In genomic region chr4:67581913-67582312, GRCh38 we compare ENCODE assay signal across 30 cellular contexts. TPM values are rescaled to one million over a fixed set of nuclear protein-coding genes. Genes with fewer than 3 reads are reported as not detected.
A peak's percentile ranks its signal among the peaks of the same experiment; 100 is the strongest.
DNase-seq lines count a peak whose midpoint lies in the region; ATAC-seq lines count a peak whose summit lies in the region.
"Had no signal": no experiment of that assay in that cellular context is flagged by ENCODE, and none has a peak within 500 bp of the region (broad histone marks: within the 10 kb centered on the region; RNA-seq: fewer than 3 reads in every experiment).

No MANE protein-coding gene starts in this region.

- peaks cover 26% of the 10 kb centered on the region for H3K4me1 Mint-ChIP-seq in activated CD4-positive, alpha-beta T cell treated with anti-CD3 and anti-CD28 coated beads, Interleukin-2, amount 10 ng/mL, durations not matched to agents 24 days and 14 days
- peaks cover 15 to 23% (median 18%) of the 10 kb centered on the region in 4 donors for H3K4me1 Mint-ChIP-seq in CD4-positive, alpha-beta memory T cell
- H3K4me1 Mint-ChIP-seq in T-helper 2 cell treated with Interferon-gamma antibody and Interleukin-4, amounts not matched to agents 5 μg/mL and 100 μg/mL, for 36 hours (ENCODE audit: low read depth), result peaks cover 37% of the 10 kb centered on the region
- peaks cover 40 to 57% (median 45%) of the 10 kb centered on the region in 3 donors for H3K4me1 Mint-ChIP-seq in naive B cell
- H3K4me1 Mint-ChIP-seq: neural progenitor cell had no signal

- H3K27me3 Mint-ChIP-seq in activated CD4-positive, alpha-beta T cell treated with anti-CD3 and anti-CD28 coated beads, Interleukin-2, amount 10 ng/mL, durations not matched to agents 24 days and 14 days, result no peaks in the 10 kb centered on the region
- H3K27me3 Mint-ChIP-seq in CD4-positive, alpha-beta memory T cell, result no peaks in the 10 kb centered on the region
- H3K27me3 Mint-ChIP-seq in T-helper 2 cell treated with Interferon-gamma antibody and Interleukin-4, amounts not matched to agents 5 μg/mL and 100 μg/mL, for 36 hours (ENCODE audit: low read depth), result no peaks in the 10 kb centered on the region
- no peaks in the 10 kb centered on the region for H3K27me3 Mint-ChIP-seq in naive B cell
- H3K27me3 Mint-ChIP-seq: stimulated activated naive CD8-positive, alpha-beta T cell treated with anti-CD3 and anti-CD28 coated beads, Interleukin-15, Interleukin-2, amounts not matched to agents 100 ng/mL and 50 ng/mL, for 24 hours had no signal

- H3K9me3 ChIP-seq in CD4-positive, alpha-beta memory T cell (ENCODE audit: control insufficient read depth in 1 of 2, low read length in 2 of 2), result no peaks in the 10 kb centered on the region
- H3K9me3 ChIP-seq: lower lobe of right lung, mucosa of descending colon, thoracic aorta had no signal

- peaks cover 53% of the 10 kb centered on the region for H3K36me3 Mint-ChIP-seq in activated CD4-positive, alpha-beta T cell treated with anti-CD3 and anti-CD28 coated beads, Interleukin-2, amount 10 ng/mL, durations not matched to agents 24 days and 14 days (ENCODE audit: low read depth)
- H3K36me3 Mint-ChIP-seq in CD4-positive, alpha-beta memory T cell, result peaks cover 0 to 2% of the 10 kb centered on the region in 2 donors
- H3K36me3 Mint-ChIP-seq in T-helper 2 cell treated with Interferon-gamma antibody and Interleukin-4, amounts not matched to agents 5 μg/mL and 100 μg/mL, for 36 hours (ENCODE audit: low read depth), result peaks cover 71% of the 10 kb centered on the region
- peaks cover 38 to 42% of the 10 kb centered on the region in 2 donors for H3K36me3 Mint-ChIP-seq in naive B cell
- H3K36me3 Mint-ChIP-seq: neural progenitor cell had no signal

- peak overlapping the region in 1 of 2 donors; percentile 36 for H3K4me3 ChIP-seq in CD4-positive, alpha-beta memory T cell (ENCODE audit: low read length in 2 of 2)
- H3K4me3 ChIP-seq: GM23248, lower lobe of right lung, mucosa of descending colon, neural progenitor cell, skin epidermis, thoracic aorta had no signal

- CTCF ChIA-PET in CD4-positive, alpha-beta memory T cell (lab: Charles Lee; ENCODE audit: partially characterized antibody), result no interaction called here

- ATAC-seq in naive B cell (ENCODE audit: low read depth in 2 of 2) (no peak), GM21717 (IDR thresholded peaks at IDR 0.05; ENCODE audit: unreplicated experiment) (no peak)
- ATAC-seq: lower lobe of right lung, mucosa of descending colon, Right ventricle myocardium inferior, SK-N-SH treated with all-trans-retinoic acid at 6 μM for 48 hours had no signal

- H3K27ac ChIP-seq in CD4-positive, alpha-beta memory T cell (ENCODE audit: low read depth, low read length), result no peak overlapping the region
- H3K27ac ChIP-seq: GM23248, lower lobe of right lung, neural progenitor cell, skin epidermis, thoracic aorta had no signal

- H3K4me1 ChIP-seq in CD4-positive, alpha-beta memory T cell (ENCODE audit: insufficient read depth, low read length), result peaks cover 22% of the 10 kb centered on the region
- H3K4me1 ChIP-seq: lower lobe of right lung, neural progenitor cell had no signal

- H3K27me3 ChIP-seq in CD4-positive, alpha-beta memory T cell (ENCODE audit: insufficient read depth, low read length), result no peaks in the 10 kb centered on the region
- H3K27me3 ChIP-seq: neural progenitor cell had no signal

- H3K9me3 Mint-ChIP-seq in activated CD4-positive, alpha-beta T cell treated with anti-CD3 and anti-CD28 coated beads, Interleukin-2, amount 10 ng/mL, durations not matched to agents 24 days and 14 days, result peaks cover 10% of the 10 kb centered on the region
- H3K9me3 Mint-ChIP-seq in CD4-positive, alpha-beta memory T cell, result no peaks in the 10 kb centered on the region
- H3K9me3 Mint-ChIP-seq in T-helper 2 cell treated with Interferon-gamma antibody and Interleukin-4, amounts not matched to agents 5 μg/mL and 100 μg/mL, for 36 hours, result no peaks in the 10 kb centered on the region
- no peaks in the 10 kb centered on the region for H3K9me3 Mint-ChIP-seq in naive B cell
- H3K9me3 Mint-ChIP-seq: neural progenitor cell; stimulated activated naive CD8-positive, alpha-beta T cell treated with anti-CD3 and anti-CD28 coated beads, Interleukin-15, Interleukin-2, amounts not matched to agents 100 ng/mL and 50 ng/mL, for 24 hours had no signal

- POLR2A ChIA-PET in CD4-positive, alpha-beta memory T cell (lab: Charles Lee; ENCODE audit: partially characterized antibody), result interaction anchor here (1.3 to 2.9 kb wide), 2 partner anchors 11 to 38 kb away, joined by 5 to 13 read pairs; partner anchors contain the start of gene CENPC

- H3K27ac Mint-ChIP-seq in activated CD4-positive, alpha-beta T cell treated with anti-CD3 and anti-CD28 coated beads, Interleukin-2, amount 10 ng/mL, durations not matched to agents 24 days and 14 days, result peak overlapping the region; percentile 93
- peak overlapping the region in 4 of 7 donors; percentile 11 to 77 (median 49) for H3K27ac Mint-ChIP-seq in CD4-positive, alpha-beta memory T cell
- peak overlapping the region; percentile 81 for H3K27ac Mint-ChIP-seq in T-helper 2 cell treated with Interferon-gamma antibody and Interleukin-4, amounts not matched to agents 5 μg/mL and 100 μg/mL, for 36 hours
- peak overlapping the region; percentile 89 to 98 (median 94) for H3K27ac Mint-ChIP-seq in naive B cell
- H3K27ac Mint-ChIP-seq: neural progenitor cell had no signal

- H3K36me3 ChIP-seq in CD4-positive, alpha-beta memory T cell (ENCODE audit: insufficient read depth, low read length), result no peaks in the 10 kb centered on the region
- H3K36me3 ChIP-seq: lower lobe of right lung, neural progenitor cell, thoracic aorta had no signal

- intact Hi-C loops in activated CD4-positive, alpha-beta T cell treated with anti-CD3 and anti-CD28 coated beads, Interleukin-2, amount 10 ng/mL, durations not matched to agents 24 days and 14 days (cut with micrococcal nuclease), result loop anchor here (1.0 to 5.0 kb wide), 8 partner anchors 9 to 665 kb away; partner anchors contain the start of genes STAP1, TMPRSS11B and UBA6
- intact Hi-C loops in CD4-positive, alpha-beta memory T cell (cut with micrococcal nuclease), result loop anchor here (2.0 kb wide), 1 partner anchor 37 kb away; the partner anchor contains the start of gene CENPC

- DNase-seq in activated CD4-positive, alpha-beta T cell treated with anti-CD3 and anti-CD28 coated beads, Interleukin-2, amount 10 ng/mL, durations not matched to agents 24 days and 14 days, result no peak
- DNase-seq in activated CD4-positive, alpha-beta T cell treated with anti-CD3 and anti-CD28 coated beads for 48 hours, result no peak
- peak in 3 of 5 donors; percentile 6 to 43 (median 16) for DNase-seq in CD4-positive, alpha-beta memory T cell
- no peak for DNase-seq in T-helper 2 cell treated with Interferon-gamma antibody and Interleukin-4, amounts not matched to agents 5 μg/mL and 100 μg/mL, for 36 hours (ENCODE audit: low spot score)
- DNase-seq in naive B cell, result no peak
- no peak for DNase-seq in DMS 273 treated with DMSO at 0.1 percent for 48 hours (lab: John Stamatoyannopoulos, UW)
- no peak for DNase-seq in NK-92 treated with Interleukin-12 subunit alpha and Interleukin-12 subunit beta, amount 100 ng/mL, for 24 hours (lab: John Stamatoyannopoulos, UW)
- DNase-seq: activated CD4-positive, alpha-beta T cell treated with anti-CD3 and anti-CD28 coated beads for 4 hours; activated effector memory CD4-positive, alpha-beta T cell treated with Interleukin-2 at 50 U/mL for 16 hours; caudate nucleus; cortex of kidney; DMS53; effector memory CD4-positive, alpha-beta T cell; GM23248; hippocampal formation; lower lobe of right lung; mucosa of descending colon; NCI-H1436 treated with DMSO at 0.1 percent for 48 hours; NCI-H2081 treated with DMSO at 0.1 percent for 48 hours; NCI-H226; NCI-H526 treated with DMSO at 0.1 percent for 48 hours had no signal

- H3K4me3 Mint-ChIP-seq in activated CD4-positive, alpha-beta T cell treated with anti-CD3 and anti-CD28 coated beads, Interleukin-2, amount 10 ng/mL, durations not matched to agents 24 days and 14 days, result peak overlapping the region; percentile 79
- H3K4me3 Mint-ChIP-seq in CD4-positive, alpha-beta memory T cell, result peak overlapping the region in 6 of 8 donors; percentile 53 to 80 (median 68)
- H3K4me3 Mint-ChIP-seq in T-helper 2 cell treated with Interferon-gamma antibody and Interleukin-4, amounts not matched to agents 5 μg/mL and 100 μg/mL, for 36 hours, result peak overlapping the region; percentile 73
- H3K4me3 Mint-ChIP-seq in naive B cell, result peak overlapping the region; percentile 38 to 92 (median 73)
- H3K4me3 Mint-ChIP-seq: neural progenitor cell had no signal

RNA-seq across cellular contexts. Expression of gene STAP1, which starts 23.4 kb away (rescaled TPM):
- total RNA-seq in activated CD4-positive, alpha-beta T cell treated with anti-CD3 and anti-CD28 coated beads, Interleukin-2, amount 10 ng/mL, durations not matched to agents 24 days and 14 days, result 15.0 and 15.6 TPM in 2 replicates
- total RNA-seq in CD4-positive, alpha-beta memory T cell, result 1 to 10 TPM; 3.6 to 3.9 TPM
- 1 to 10 TPM; 2.8 to 3.7 TPM for polyA plus RNA-seq in CD4-positive, alpha-beta memory T cell
- polyA plus RNA-seq in naive B cell (ENCODE audit: low read depth in 6 of 6), result 100 to 1,000 TPM; 166 to 237 (median 224) TPM
- total RNA-seq: A172, epithelial cell of proximal tubule, GM23248, Right ventricle myocardium inferior had no signal
- polyA plus RNA-seq: GM23248 had no signal

RNA-seq across cellular contexts. Expression of gene CENPC, which starts 36.6 kb away (rescaled TPM):
- total RNA-seq in activated CD4-positive, alpha-beta T cell treated with anti-CD3 and anti-CD28 coated beads, Interleukin-2, amount 10 ng/mL, durations not matched to agents 24 days and 14 days, result 25.7 and 28.3 TPM in 2 replicates
- 10 to 100 TPM; 64.0 to 69.1 TPM for total RNA-seq in CD4-positive, alpha-beta memory T cell
- 10 to 100 TPM; 15.2 to 23.8 TPM for polyA plus RNA-seq in CD4-positive, alpha-beta memory T cell
- 10 to 100 TPM; 17.6 to 28.1 (median 21.9) TPM for polyA plus RNA-seq in naive B cell (ENCODE audit: low read depth in 6 of 6)

Comparison
In these comparisons a context has a peak if more than half of its experiments do, and no peak if none do; other contexts are left out.
1. DNase-seq: peak in CD4-positive, alpha-beta memory T cell (3 of 5); none in activated CD4-positive, alpha-beta T cell treated with anti-CD3 and anti-CD28 coated beads, Interleukin-2, amount 10 ng/mL, durations not matched to agents 24 days and 14 days (single experiment), activated CD4-positive, alpha-beta T cell treated with anti-CD3 and anti-CD28 coated beads for 48 hours (single experiment), T-helper 2 cell treated with Interferon-gamma antibody and Interleukin-4, amounts not matched to agents 5 μg/mL and 100 μg/mL, for 36 hours (single experiment), naive B cell (single experiment), DMS 273 treated with DMSO at 0.1 percent for 48 hours (single experiment) and NK-92 treated with Interleukin-12 subunit alpha and Interleukin-12 subunit beta, amount 100 ng/mL, for 24 hours (single experiment).
2. Peak in every context shown above with its lines, with median percentiles within 50 percentile points of each other: H3K27ac Mint-ChIP-seq and H3K4me3 Mint-ChIP-seq.